Comparison of ENCODE assay signal across 8 cellular contexts in genomic region chr11:114036156-114036811, GRCh38. TPM values are rescaled to one million over a fixed set of nuclear protein-coding genes. Genes with fewer than 3 reads are reported as not detected.
DNase-seq lines count a peak whose midpoint lies in the region; ATAC-seq and TF ChIP-seq lines count a peak whose summit lies in the region.

No MANE protein-coding gene starts in this region.

- intact Hi-C loops in cardiac septum (cut with DNase I): loop anchor here (1.0 to 5.0 kb wide), 4 partner anchors 23 to 225 kb away; partner anchors contain the start of gene ZBTB16
- intact Hi-C loops in upper lobe of right lung (cut with DNase I): loop anchor here (5.0 kb wide), 1 partner anchor 226 kb away; no protein-coding TSS in a partner anchor

- H3K9me3 ChIP-seq in parathyroid adenoma (ENCODE audit: control insufficient read depth, low read length) (no peaks in the 10 kb centered on the region), upper lobe of right lung (no peaks in the 10 kb centered on the region)

- peak overlapping the region; percentile 71 for H3K4me2 ChIP-seq in parathyroid adenoma (ENCODE audit: low read length)

- H3K36me3 ChIP-seq in parathyroid adenoma (ENCODE audit: control insufficient read depth, insufficient read depth, low read length): no peaks in the 10 kb centered on the region
- no peaks in the 10 kb centered on the region for H3K36me3 ChIP-seq in upper lobe of right lung

- H3K9me3 Mint-ChIP-seq in HFFc6: no peaks in the 10 kb centered on the region
- no peaks in the 10 kb centered on the region for H3K9me3 Mint-ChIP-seq in activated naive CD8-positive, alpha-beta T cell treated with anti-CD3 and anti-CD28 coated beads, Interleukin-2, amount 50 U/mL, for 24 hours

- no peaks in the 10 kb centered on the region for H3K36me3 Mint-ChIP-seq in HFFc6 (ENCODE audit: low read depth)
- no peaks in the 10 kb centered on the region for H3K36me3 Mint-ChIP-seq in activated naive CD8-positive, alpha-beta T cell treated with anti-CD3 and anti-CD28 coated beads, Interleukin-2, amount 50 U/mL, for 24 hours (ENCODE audit: low read depth)

- H2AFZ ChIP-seq in parathyroid adenoma: peak overlapping the region; percentile 84

- no peak overlapping the region for H3K9ac ChIP-seq in parathyroid adenoma

- H3K27ac ChIP-seq in parathyroid adenoma (peak overlapping the region; percentile 47), upper lobe of right lung (peak overlapping the region; percentile 72)

- peaks cover 34% of the 10 kb centered on the region for H3K27me3 Mint-ChIP-seq in HFFc6 (ENCODE audit: insufficient read depth)
- H3K27me3 Mint-ChIP-seq in activated naive CD8-positive, alpha-beta T cell treated with anti-CD3 and anti-CD28 coated beads, Interleukin-2, amount 50 U/mL, for 24 hours: peaks cover 3% of the 10 kb centered on the region

- peak overlapping the region; percentile 74 for H3K4me3 Mint-ChIP-seq in HFFc6
- H3K4me3 Mint-ChIP-seq in activated naive CD8-positive, alpha-beta T cell treated with anti-CD3 and anti-CD28 coated beads, Interleukin-2, amount 50 U/mL, for 24 hours: no peak overlapping the region

- no peaks in the 10 kb centered on the region for H3K27me3 ChIP-seq in parathyroid adenoma (ENCODE audit: control insufficient read depth, insufficient read depth, low read length)
- H3K27me3 ChIP-seq in upper lobe of right lung: no peaks in the 10 kb centered on the region

- peaks cover 5% of the 10 kb centered on the region for H3K4me1 ChIP-seq in parathyroid adenoma
- H3K4me1 ChIP-seq in upper lobe of right lung: peaks cover 14% of the 10 kb centered on the region

- DNase-seq in AG10803 (ENCODE audit: low read depth): peak; percentile 47
- DNase-seq in HFFc6: peak; percentile 28
- DNase-seq in SK-N-DZ (ENCODE audit: low spot score): peak; percentile 72
- peak; percentile 61 for DNase-seq in activated naive CD8-positive, alpha-beta T cell treated with anti-CD3 and anti-CD28 coated beads, Interleukin-2, amount 50 U/mL, for 24 hours
- DNase-seq in cardiac septum (ENCODE audit: low spot score): peak; percentile 91
- DNase-seq in upper lobe of right lung: peak; percentile 93

- TF ChIP-seq CTCF in AG10803 (conservative IDR thresholded peaks at IDR 0.05; ENCODE audit: low read length) (peak; percentile 79), HFFc6 (IDR thresholded peaks at IDR 0.05) (peak; percentile 91), parathyroid adenoma (IDR thresholded peaks at IDR 0.05) (peak; percentile 84), upper lobe of right lung (IDR thresholded peaks at IDR 0.05) (peak; percentile 90)

- H3K4me3 ChIP-seq in AG10803 (ENCODE audit: low read length) (peak overlapping the region; percentile 39), parathyroid adenoma (ENCODE audit: low read depth, low read length) (peak overlapping the region; percentile 22), upper lobe of right lung (peak overlapping the region; percentile 46)

- H3K4me1 Mint-ChIP-seq in HFFc6 (ENCODE audit: low read depth): peaks cover 14% of the 10 kb centered on the region
- peaks cover 5% of the 10 kb centered on the region for H3K4me1 Mint-ChIP-seq in activated naive CD8-positive, alpha-beta T cell treated with anti-CD3 and anti-CD28 coated beads, Interleukin-2, amount 50 U/mL, for 24 hours

- H3K79me2 ChIP-seq in parathyroid adenoma: no peaks in the 10 kb centered on the region

- peak; percentile 86 for ATAC-seq in activated naive CD8-positive, alpha-beta T cell treated with anti-CD3 and anti-CD28 coated beads, Interleukin-2, amount 50 U/mL, for 24 hours
- ATAC-seq in upper lobe of right lung (peak; percentile 98), HG03108 (IDR thresholded peaks at IDR 0.05; ENCODE audit: unreplicated experiment) (no peak)

- no peak overlapping the region for H3K27ac Mint-ChIP-seq in HFFc6
- H3K27ac Mint-ChIP-seq in activated naive CD8-positive, alpha-beta T cell treated with anti-CD3 and anti-CD28 coated beads, Interleukin-2, amount 50 U/mL, for 24 hours: no peak overlapping the region

RNA-seq across cellular contexts. Expression of gene ZBTB16, which starts 23.2 kb away (rescaled TPM):
- not detected for total RNA-seq in HFFc6 (2021; fragmentation: NEBNext Ultra II Directional; extraction: Animal tissue kit (Norgen Biotek cat#: 25700))
- 0.10 and 2.7 TPM in 2 replicates for polyA plus RNA-seq in SK-N-DZ (2014; cell fraction: cytosol; rRNA removed)
- 0.44 and 0.96 TPM in 2 replicates for polyA plus RNA-seq in SK-N-DZ (2014; cell fraction: nucleus; rRNA removed)
- total RNA-seq in cardiac septum: 25.4 TPM
- total RNA-seq in upper lobe of right lung: 221 TPM

Comparison
In these comparisons a context has a peak if more than half of its experiments do, and no peak if none do; other contexts are left out.
1. DNase-seq: peak in every context shown above with its lines; median percentile 93 in upper lobe of right lung; 91 in cardiac septum; 72 in SK-N-DZ; 61 in activated naive CD8-positive, alpha-beta T cell treated with anti-CD3 and anti-CD28 coated beads, Interleukin-2, amount 50 U/mL, for 24 hours; 47 in AG10803; 28 in HFFc6.
2. RNA of gene ZBTB16, which starts 23.2 kb away (total RNA-seq): 221 TPM in upper lobe of right lung (single experiment) and 25.4 TPM in cardiac septum (single experiment); not detected in HFFc6; every median in the first group is over 10 times any median in the second.
3. Peak in every context shown above with its lines, with median percentiles within 50 percentile points of each other: H3K4me3 ChIP-seq and CTCF ChIP-seq.